In genomic region chr15:71097890-71098289, GRCh38 we compare ENCODE assay signal across 2 cellular contexts.
TF ChIP-seq lines count a peak whose summit lies in the region.

No MANE protein-coding gene starts in this region.

TF ChIP-seq in SK-N-SH, 30 proteins besides CTCF, POLR2A, EP300 and RAD21 (continued from another document):
- TF ChIP-seq ZBTB33 (IDR thresholded peaks at IDR 0.05; ENCODE audit: borderline replicate concordance, low read depth), result no peak
TF ChIP-seq in SK-N-SH: peak in this region for 0.

TF ChIP-seq in SK-N-SH treated with all-trans-retinoic acid at 6 μM for 48 hours, 23 proteins besides CTCF, POLR2A, EP300 and RAD21 (continued from another document):
- TF ChIP-seq ARNTL (CRISPR knock-in tag; IDR thresholded peaks at IDR 0.05; ENCODE audit: borderline replicate concordance, low read depth) (no peak), ZNF565 (CRISPR knock-in tag; conservative IDR thresholded peaks at IDR 0.05; ENCODE audit: low read depth) (no peak), PATZ1 (CRISPR knock-in tag; IDR thresholded peaks at IDR 0.05; ENCODE audit: borderline replicate concordance) (no peak), SNAI2 (CRISPR knock-in tag; IDR thresholded peaks at IDR 0.05) (no peak)
